In genomic region chr11:3163241-3163981, GRCh38 we compare ENCODE assay signal across 10 cellular contexts. TPM values are rescaled to one million over a fixed set of nuclear protein-coding genes. Genes with fewer than 3 reads are reported as not detected.
A peak's percentile ranks its signal among the peaks of the same experiment; 100 is the strongest.
DNase-seq lines count a peak whose midpoint lies in the region; ATAC-seq and TF ChIP-seq lines count a peak whose summit lies in the region.
"Had no signal": no experiment of that assay in that cellular context is flagged by ENCODE, and none has a peak within 500 bp of the region (broad histone marks: within the 10 kb centered on the region; RNA-seq: fewer than 3 reads in every experiment).

No MANE protein-coding gene starts in this region.

- TF ChIP-seq CTCF in esophagus squamous epithelium (IDR thresholded peaks at IDR 0.05) (no peak), osteocyte (IDR thresholded peaks at IDR 0.05) (no peak)

- H3K27ac Mint-ChIP-seq in CD4-positive, alpha-beta memory T cell: peak overlapping the region in 1 of 7 donors; percentile 62
- H3K27ac Mint-ChIP-seq in osteocyte (ENCODE audit: unreplicated experiment): peak overlapping the region; percentile 40

- TF ChIP-seq POLR2A in esophagus squamous epithelium (IDR thresholded peaks at IDR 0.05): no peak

- CTCF ChIA-PET in CD4-positive, alpha-beta memory T cell (lab: Charles Lee; ENCODE audit: partially characterized antibody): no interaction called here

- no peaks in the 10 kb centered on the region for H3K36me3 ChIP-seq in CD4-positive, alpha-beta memory T cell (ENCODE audit: insufficient read depth, low read length)
- H3K36me3 ChIP-seq in esophagus squamous epithelium: no peaks in the 10 kb centered on the region

- intact Hi-C loops in CD4-positive, alpha-beta memory T cell (cut with micrococcal nuclease): no loop called here
- intact Hi-C loops in esophagus squamous epithelium (cut with DNase I): no loop called here

- no peaks in the 10 kb centered on the region for H3K27me3 ChIP-seq in CD4-positive, alpha-beta memory T cell (ENCODE audit: insufficient read depth, low read length)
- peaks cover 0 to 30% (median 0%) of the 10 kb centered on the region in 4 donors for H3K27me3 ChIP-seq in esophagus squamous epithelium

- no peaks in the 10 kb centered on the region for H3K9me3 ChIP-seq in CD4-positive, alpha-beta memory T cell (ENCODE audit: control insufficient read depth in 1 of 2, low read length in 2 of 2)
- no peaks in the 10 kb centered on the region for H3K9me3 ChIP-seq in esophagus squamous epithelium

- POLR2A ChIA-PET in CD4-positive, alpha-beta memory T cell (lab: Charles Lee; ENCODE audit: partially characterized antibody): no interaction called here

- ATAC-seq in activated CD4-positive, CD25-positive, alpha-beta regulatory T cell treated with anti-CD3 and anti-CD28 coated beads, Interleukin-2, amount 50 U/mL, for 24 hours: no peak
- ATAC-seq: Panc1 had no signal

- H3K27ac ChIP-seq in CD4-positive, alpha-beta memory T cell (ENCODE audit: low read depth, low read length): no peak overlapping the region
- H3K27ac ChIP-seq in esophagus squamous epithelium: peak overlapping the region; percentile 80 to 93 (median 84)

- H3K4me1 ChIP-seq in CD4-positive, alpha-beta memory T cell (ENCODE audit: insufficient read depth, low read length): peaks cover 9% of the 10 kb centered on the region
- peaks cover 39 to 85% (median 43%) of the 10 kb centered on the region in 3 donors for H3K4me1 ChIP-seq in esophagus squamous epithelium

- peaks cover 10 to 22% of the 10 kb centered on the region in 2 donors for H3K27me3 Mint-ChIP-seq in CD4-positive, alpha-beta memory T cell
- no peaks in the 10 kb centered on the region for H3K27me3 Mint-ChIP-seq in osteocyte (ENCODE audit: unreplicated experiment)

- DNase-seq in CD4-positive, alpha-beta memory T cell: no peak
- DNase-seq in RPMI8226: peak; percentile 15
- no peak for DNase-seq in esophagus squamous epithelium (lab: John Stamatoyannopoulos, UW)
- DNase-seq in osteocyte (ENCODE audit: extremely low spot score, unreplicated experiment): no peak
- DNase-seq in DMS 273 treated with DMSO at 0.1 percent for 48 hours (lab: John Stamatoyannopoulos, UW): no peak
- no peak for DNase-seq in H4 (ENCODE audit: low spot score)
- DNase-seq in NCI-H345 (lab: John Stamatoyannopoulos, UW): no peak

- 62% methylated on average over 4 of the region's 15 CpGs; no CpG with 5 or more reads in 1 of the 2 donors for WGBS in esophagus squamous epithelium, 2 donors

- peaks cover 3 to 28% (median 20%) of the 10 kb centered on the region in 4 donors for H3K4me1 Mint-ChIP-seq in CD4-positive, alpha-beta memory T cell
- H3K4me1 Mint-ChIP-seq in osteocyte (ENCODE audit: unreplicated experiment): peaks cover 62% of the 10 kb centered on the region

- H3K4me3 ChIP-seq in CD4-positive, alpha-beta memory T cell (ENCODE audit: low read length in 2 of 2): no peak overlapping the region
- peak overlapping the region; percentile 67 to 96 (median 81) for H3K4me3 ChIP-seq in esophagus squamous epithelium

- H3K36me3 Mint-ChIP-seq in CD4-positive, alpha-beta memory T cell: no peaks in the 10 kb centered on the region
- H3K36me3 Mint-ChIP-seq in osteocyte (ENCODE audit: unreplicated experiment): no peaks in the 10 kb centered on the region

- no peaks in the 10 kb centered on the region for H3K9me3 Mint-ChIP-seq in CD4-positive, alpha-beta memory T cell
- no peaks in the 10 kb centered on the region for H3K9me3 Mint-ChIP-seq in osteocyte (ENCODE audit: unreplicated experiment)

- H3K4me3 Mint-ChIP-seq in CD4-positive, alpha-beta memory T cell: peak overlapping the region; percentile 53 to 81 (median 72)
- peak overlapping the region; percentile 80 for H3K4me3 Mint-ChIP-seq in osteocyte (ENCODE audit: unreplicated experiment)

RNA-seq across cellular contexts. Expression of gene OSBPL5, which starts 1.7 kb away (rescaled TPM):
- total RNA-seq in CD4-positive, alpha-beta memory T cell: 1 to 10 TPM; 4.5 to 5.2 TPM
- polyA plus RNA-seq in CD4-positive, alpha-beta memory T cell: 1 to 10 TPM in 1 of 2 donors, under 1 TPM in 1; 0.75 to 1.2 TPM
- 10 to 100 TPM; 11.9 to 30.9 (median 17.9) TPM for total RNA-seq in esophagus squamous epithelium
- 47.7 and 47.9 TPM in 2 replicates for total RNA-seq in osteocyte
- 9.2 and 12.7 TPM in 2 replicates for total RNA-seq in H4 (2014; rRNA removed; shearing (Covaris generic))

RNA-seq across cellular contexts. Expression of gene MRGPRG, which starts 55.2 kb away (rescaled TPM):
- not detected for total RNA-seq in CD4-positive, alpha-beta memory T cell
- polyA plus RNA-seq in CD4-positive, alpha-beta memory T cell: not detected
- total RNA-seq in esophagus squamous epithelium (not detected), osteocyte (not detected in 2 replicates)
- total RNA-seq in H4 (2014; rRNA removed; shearing (Covaris generic)): not detected in 2 replicates
- total RNA-seq: glomerular endothelial cell had no signal

Comparison
In these comparisons a context has a peak if more than half of its experiments do, and no peak if none do; other contexts are left out.
1. H3K4me3 ChIP-seq: peak in esophagus squamous epithelium (4 of 4); none in CD4-positive, alpha-beta memory T cell (0 of 2).